In the genomic region with DNA sequence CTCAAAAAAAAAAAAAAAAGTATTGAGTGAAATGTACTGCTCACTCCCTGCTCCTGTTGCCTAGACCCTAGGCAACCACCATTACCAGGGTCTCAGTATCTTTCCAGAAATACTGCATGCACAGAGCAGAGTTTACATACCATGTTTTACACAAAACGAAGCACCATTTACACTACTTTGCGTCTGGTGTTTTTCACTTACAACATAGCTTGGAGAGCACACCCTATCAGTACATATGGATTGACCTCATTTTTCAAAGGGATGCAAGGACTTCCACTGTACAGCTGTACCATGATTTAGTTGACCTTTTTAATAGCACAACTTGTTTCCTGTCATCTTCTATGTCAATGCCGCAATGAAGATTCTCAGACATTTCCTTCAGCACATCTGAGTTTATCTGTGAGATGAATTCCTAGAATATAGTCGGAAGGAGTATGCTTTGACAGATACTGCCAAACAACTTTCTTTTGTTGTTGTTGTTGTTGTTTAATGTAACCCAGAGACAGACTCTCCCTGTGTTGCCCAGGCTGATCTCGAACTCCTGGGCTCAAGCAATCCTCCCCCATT, we compare ENCODE assay signal across 12 cellular contexts. TPM values are rescaled to one million over a fixed set of nuclear protein-coding genes. Genes with fewer than 3 reads are reported as not detected.
DNase-seq lines count a peak whose midpoint lies in the region; ATAC-seq and TF ChIP-seq lines count a peak whose summit lies in the region.
"Had no signal": no experiment of that assay in that cellular context is flagged by ENCODE, and none has a peak within 500 bp of the region (broad histone marks: within the 10 kb centered on the region; RNA-seq: fewer than 3 reads in every experiment).

No MANE protein-coding gene starts in this region.

- no peaks in the 10 kb centered on the region for H3K9me3 Mint-ChIP-seq in activated T-cell treated with anti-CD3 and anti-CD28 coated beads, Interleukin-2, amount 50 U/mL, for 4 hours
- H3K9me3 Mint-ChIP-seq in WTC11 = no peaks in the 10 kb centered on the region

- H3K9me3 ChIP-seq in gastroesophageal sphincter (no peaks in the 10 kb centered on the region), stomach smooth muscle (ENCODE audit: control insufficient read depth in 2 of 2, low read length in 2 of 2) (no peaks in the 10 kb centered on the region)
- H3K9me3 ChIP-seq: MG63, mucosa of descending colon had no signal

- no peak for TF ChIP-seq CTCF in WTC11 (IDR thresholded peaks at IDR 0.05)
- no peak for TF ChIP-seq CTCF in gastroesophageal sphincter (IDR thresholded peaks at IDR 0.05)

- DNase-seq in activated T-cell treated with anti-CD3 and anti-CD28 coated beads, Interleukin-2, amount 50 U/mL, for 4 hours = no peak
- DNase-seq in activated T-cell treated with anti-CD3 and anti-CD28 coated beads, Interleukin-2, amount 50 U/mL, for 48 hours = no peak
- DNase-seq in WTC11 (ENCODE audit: low spot score) (no peak), Kasumi-1 (lab: John Stamatoyannopoulos, UW) (no peak), NCI-H1048 (lab: John Stamatoyannopoulos, UW) (no peak), Ammon's horn (ENCODE audit: low spot score) (no peak)
- DNase-seq: hippocampal formation, MG63, mucosa of descending colon, NCI-H526 treated with DMSO at 0.1 percent for 48 hours had no signal

- H3K36me3 ChIP-seq in gastroesophageal sphincter = peaks cover 0 to 13% of the 10 kb centered on the region in 2 donors
- peaks cover 6 to 10% of the 10 kb centered on the region in 2 donors for H3K36me3 ChIP-seq in stomach smooth muscle (ENCODE audit: control insufficient read depth in 2 of 2, insufficient read depth in 2 of 2, low read length in 2 of 2)

- H3K9ac ChIP-seq in stomach smooth muscle (ENCODE audit: low read length in 2 of 2) = peak overlapping the region in 1 of 2 donors; percentile 19

- H3K4me1 Mint-ChIP-seq in activated T-cell treated with anti-CD3 and anti-CD28 coated beads, Interleukin-2, amount 50 U/mL, for 4 hours (ENCODE audit: low read depth) = peaks cover 85% of the 10 kb centered on the region
- H3K4me1 Mint-ChIP-seq in WTC11 = peaks cover 75% of the 10 kb centered on the region

- peak overlapping the region; percentile 94 for H3K27ac Mint-ChIP-seq in WTC11

- no peaks in the 10 kb centered on the region for H3K27me3 Mint-ChIP-seq in activated T-cell treated with anti-CD3 and anti-CD28 coated beads, Interleukin-2, amount 50 U/mL, for 4 hours (ENCODE audit: low read depth)
- no peaks in the 10 kb centered on the region for H3K27me3 Mint-ChIP-seq in WTC11 (ENCODE audit: low read depth)

- no peak for TF ChIP-seq EP300 in gastroesophageal sphincter (IDR thresholded peaks at IDR 0.05)

- WGBS in gastroesophageal sphincter (ENCODE audit: low coverage in 1 of 2), 2 donors = 3 to 28% methylated on average over 3 to 4 of the region's 5 CpGs

- H3K4me3 ChIP-seq in gastroesophageal sphincter = no peak overlapping the region
- H3K4me3 ChIP-seq in stomach smooth muscle (ENCODE audit: low read length in 2 of 2) = no peak overlapping the region
- H3K4me3 ChIP-seq: MG63, mucosa of descending colon had no signal

- H3K36me3 Mint-ChIP-seq in activated T-cell treated with anti-CD3 and anti-CD28 coated beads, Interleukin-2, amount 50 U/mL, for 4 hours (ENCODE audit: insufficient read depth) = peaks cover 36% of the 10 kb centered on the region
- H3K36me3 Mint-ChIP-seq in WTC11 = peaks cover 17% of the 10 kb centered on the region

- peak overlapping the region; percentile 57 for H3K4me3 Mint-ChIP-seq in activated T-cell treated with anti-CD3 and anti-CD28 coated beads, Interleukin-2, amount 50 U/mL, for 4 hours
- no peak overlapping the region for H3K4me3 Mint-ChIP-seq in WTC11

- TF ChIP-seq POLR2A in gastroesophageal sphincter (IDR thresholded peaks at IDR 0.05) = no peak

- H3K27me3 ChIP-seq in gastroesophageal sphincter (no peaks in the 10 kb centered on the region), stomach smooth muscle (ENCODE audit: control insufficient read depth in 1 of 2, insufficient read depth in 2 of 2, low read length in 2 of 2) (no peaks in the 10 kb centered on the region)
- H3K27me3 ChIP-seq: MG63 had no signal

- peak overlapping the region; percentile 96 to 100 (median 100) for H3K27ac ChIP-seq in gastroesophageal sphincter
- H3K27ac ChIP-seq in stomach smooth muscle (ENCODE audit: low read length) = peak overlapping the region; percentile 71

- POLR2A ChIA-PET in WTC11 (lab: Charles Lee) = interaction anchor here (0.7 to 4.0 kb wide), 2 partner anchors 12 to 51 kb away, joined by 3 to 26 read pairs; no protein-coding TSS in a partner anchor

- no peak for ATAC-seq in activated T-cell treated with anti-CD3 and anti-CD28 coated beads, Interleukin-2, amount 50 U/mL, for 4 hours
- no peak for ATAC-seq in WTC11
- no peak for ATAC-seq in gastroesophageal sphincter
- ATAC-seq: mucosa of descending colon had no signal

- H3K4me1 ChIP-seq in gastroesophageal sphincter = peaks cover 0 to 97% (median 66%) of the 10 kb centered on the region in 3 donors
- H3K4me1 ChIP-seq in stomach smooth muscle (ENCODE audit: control insufficient read depth, insufficient read depth, low read length) = peaks cover 83% of the 10 kb centered on the region

- CTCF ChIA-PET in WTC11 (lab: Charles Lee) = no interaction called here

TF ChIP-seq in WTC11, 78 proteins besides CTCF, POLR2A, EP300 and RAD21 (continues in another document):
- TF ChIP-seq, protein P1, sequence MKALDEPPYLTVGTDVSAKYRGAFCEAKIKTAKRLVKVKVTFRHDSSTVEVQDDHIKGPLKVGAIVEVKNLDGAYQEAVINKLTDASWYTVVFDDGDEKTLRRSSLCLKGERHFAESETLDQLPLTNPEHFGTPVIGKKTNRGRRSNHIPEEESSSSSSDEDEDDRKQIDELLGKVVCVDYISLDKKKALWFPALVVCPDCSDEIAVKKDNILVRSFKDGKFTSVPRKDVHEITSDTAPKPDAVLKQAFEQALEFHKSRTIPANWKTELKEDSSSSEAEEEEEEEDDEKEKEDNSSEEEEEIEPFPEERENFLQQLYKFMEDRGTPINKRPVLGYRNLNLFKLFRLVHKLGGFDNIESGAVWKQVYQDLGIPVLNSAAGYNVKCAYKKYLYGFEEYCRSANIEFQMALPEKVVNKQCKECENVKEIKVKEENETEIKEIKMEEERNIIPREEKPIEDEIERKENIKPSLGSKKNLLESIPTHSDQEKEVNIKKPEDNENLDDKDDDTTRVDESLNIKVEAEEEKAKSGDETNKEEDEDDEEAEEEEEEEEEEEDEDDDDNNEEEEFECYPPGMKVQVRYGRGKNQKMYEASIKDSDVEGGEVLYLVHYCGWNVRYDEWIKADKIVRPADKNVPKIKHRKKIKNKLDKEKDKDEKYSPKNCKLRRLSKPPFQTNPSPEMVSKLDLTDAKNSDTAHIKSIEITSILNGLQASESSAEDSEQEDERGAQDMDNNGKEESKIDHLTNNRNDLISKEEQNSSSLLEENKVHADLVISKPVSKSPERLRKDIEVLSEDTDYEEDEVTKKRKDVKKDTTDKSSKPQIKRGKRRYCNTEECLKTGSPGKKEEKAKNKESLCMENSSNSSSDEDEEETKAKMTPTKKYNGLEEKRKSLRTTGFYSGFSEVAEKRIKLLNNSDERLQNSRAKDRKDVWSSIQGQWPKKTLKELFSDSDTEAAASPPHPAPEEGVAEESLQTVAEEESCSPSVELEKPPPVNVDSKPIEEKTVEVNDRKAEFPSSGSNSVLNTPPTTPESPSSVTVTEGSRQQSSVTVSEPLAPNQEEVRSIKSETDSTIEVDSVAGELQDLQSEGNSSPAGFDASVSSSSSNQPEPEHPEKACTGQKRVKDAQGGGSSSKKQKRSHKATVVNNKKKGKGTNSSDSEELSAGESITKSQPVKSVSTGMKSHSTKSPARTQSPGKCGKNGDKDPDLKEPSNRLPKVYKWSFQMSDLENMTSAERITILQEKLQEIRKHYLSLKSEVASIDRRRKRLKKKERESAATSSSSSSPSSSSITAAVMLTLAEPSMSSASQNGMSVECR (CRISPR knock-in tag; IDR thresholded peaks at IDR 0.05; ENCODE audit: borderline replicate concordance) = no peak
- TF ChIP-seq ZBTB21 (CRISPR knock-in tag; IDR thresholded peaks at IDR 0.05; ENCODE audit: borderline replicate concordance) (no peak), ZNF263 (CRISPR knock-in tag; IDR thresholded peaks at IDR 0.05; ENCODE audit: low read depth) (no peak), CBFB (CRISPR knock-in tag; IDR thresholded peaks at IDR 0.05; ENCODE audit: low read depth) (no peak), GABPB1 (CRISPR knock-in tag; IDR thresholded peaks at IDR 0.05) (no peak), ELF4 (CRISPR knock-in tag; IDR thresholded peaks at IDR 0.05; ENCODE audit: low read depth) (no peak)
- TF ChIP-seq, protein P2, sequence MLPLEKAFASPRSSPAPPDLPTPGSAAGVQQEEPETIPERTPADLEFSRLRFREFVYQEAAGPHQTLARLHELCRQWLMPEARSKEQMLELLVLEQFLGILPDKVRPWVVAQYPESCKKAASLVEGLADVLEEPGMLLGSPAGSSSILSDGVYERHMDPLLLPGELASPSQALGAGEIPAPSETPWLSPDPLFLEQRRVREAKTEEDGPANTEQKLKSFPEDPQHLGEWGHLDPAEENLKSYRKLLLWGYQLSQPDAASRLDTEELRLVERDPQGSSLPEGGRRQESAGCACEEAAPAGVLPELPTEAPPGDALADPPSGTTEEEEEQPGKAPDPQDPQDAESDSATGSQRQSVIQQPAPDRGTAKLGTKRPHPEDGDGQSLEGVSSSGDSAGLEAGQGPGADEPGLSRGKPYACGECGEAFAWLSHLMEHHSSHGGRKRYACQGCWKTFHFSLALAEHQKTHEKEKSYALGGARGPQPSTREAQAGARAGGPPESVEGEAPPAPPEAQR (CRISPR knock-in tag; IDR thresholded peaks at IDR 0.05) = no peak
- TF ChIP-seq, protein P3, sequence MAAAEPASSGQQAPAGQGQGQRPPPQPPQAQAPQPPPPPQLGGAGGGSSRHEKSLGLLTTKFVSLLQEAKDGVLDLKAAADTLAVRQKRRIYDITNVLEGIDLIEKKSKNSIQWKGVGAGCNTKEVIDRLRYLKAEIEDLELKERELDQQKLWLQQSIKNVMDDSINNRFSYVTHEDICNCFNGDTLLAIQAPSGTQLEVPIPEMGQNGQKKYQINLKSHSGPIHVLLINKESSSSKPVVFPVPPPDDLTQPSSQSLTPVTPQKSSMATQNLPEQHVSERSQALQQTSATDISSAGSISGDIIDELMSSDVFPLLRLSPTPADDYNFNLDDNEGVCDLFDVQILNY (CRISPR knock-in tag; IDR thresholded peaks at IDR 0.05) = no peak

RNA-seq across cellular contexts. Expression of a gene that starts 6.2 kb away (rescaled TPM):
- total RNA-seq in activated T-cell treated with anti-CD3 and anti-CD28 coated beads, Interleukin-2, amount 50 U/mL, for 4 hours = 100 to 1,000 TPM; 673 to 753 (median 716) TPM
- 272 to 288 TPM (median 277 TPM) in 3 replicates for total RNA-seq in WTC11 (2021)
- total RNA-seq in gastroesophageal sphincter = 100 to 1,000 TPM; 304 to 366 (median 322) TPM
